In the genomic region with DNA sequence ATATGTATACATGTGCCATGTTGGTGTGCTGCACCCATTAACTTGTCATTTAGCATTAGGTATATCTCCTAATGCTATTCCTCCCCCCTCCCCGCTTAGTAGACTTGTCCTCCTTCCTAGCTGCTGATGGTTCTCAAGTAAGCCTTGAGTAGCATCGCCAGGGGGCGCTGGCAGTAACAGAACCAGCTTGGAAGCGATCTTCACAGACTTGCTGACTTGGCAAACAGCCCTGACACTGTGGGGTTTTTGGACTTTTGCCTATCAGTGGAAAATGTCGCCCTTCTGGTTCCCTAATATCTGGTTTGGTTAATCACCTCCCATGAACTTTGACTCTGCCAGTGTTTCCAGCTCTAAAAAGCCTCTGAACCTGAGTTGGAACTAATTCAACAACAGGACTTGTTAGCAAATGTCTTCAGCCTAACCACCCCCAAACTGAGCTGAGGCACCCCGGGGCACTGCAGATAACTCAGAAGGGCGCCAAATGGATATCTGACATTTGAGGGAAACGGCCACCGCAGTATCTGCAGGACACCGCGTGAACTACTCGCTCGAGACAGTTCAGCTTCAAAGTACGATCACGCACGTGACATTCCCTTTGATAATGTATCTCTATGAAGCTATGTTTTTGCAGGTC, we compare ENCODE assay signal across 8 cellular contexts. TPM values are rescaled to one million over a fixed set of nuclear protein-coding genes. Genes with fewer than 3 reads are reported as not detected.
A peak's percentile ranks its signal among the peaks of the same experiment; 100 is the strongest.
DNase-seq lines count a peak whose midpoint lies in the region; ATAC-seq lines count a peak whose summit lies in the region.

No MANE protein-coding gene starts in this region.

- no peak overlapping the region for H3K18ac ChIP-seq in mesendoderm (ENCODE audit: low read length)

- no peaks in the 10 kb centered on the region for H3K27me3 Mint-ChIP-seq in effector memory CD8-positive, alpha-beta T cell

- H2BK15ac ChIP-seq in mesendoderm (replicated peaks; ENCODE audit: low read depth) = no peak overlapping the region

- H3K36me3 Mint-ChIP-seq in effector memory CD8-positive, alpha-beta T cell (ENCODE audit: insufficient read depth) = peaks cover 59% of the 10 kb centered on the region

- H4K5ac ChIP-seq in mesendoderm (ENCODE audit: low read length) = no peak overlapping the region

- no peaks in the 10 kb centered on the region for H3K9me3 Mint-ChIP-seq in effector memory CD8-positive, alpha-beta T cell

- H2BK120ac ChIP-seq in mesendoderm (ENCODE audit: low read depth, low read length) = no peak overlapping the region

- H2BK5ac ChIP-seq in mesendoderm (ENCODE audit: low read length) = no peak overlapping the region

- no peak overlapping the region for H3K4ac ChIP-seq in mesendoderm (ENCODE audit: low read depth, low read length)

- peak overlapping the region; percentile 30 for H3K9ac ChIP-seq in mesendoderm (ENCODE audit: low read length)

- no peaks in the 10 kb centered on the region for H3K79me1 ChIP-seq in mesendoderm (ENCODE audit: low read length)

- H3K4me1 ChIP-seq in mesendoderm (ENCODE audit: control insufficient read depth, low read depth, low read length) = no peaks in the 10 kb centered on the region

- H3K36me3 ChIP-seq in mesendoderm (ENCODE audit: control insufficient read depth, insufficient read depth, low read length) = no peaks in the 10 kb centered on the region

- H3K27me3 ChIP-seq in mesendoderm (ENCODE audit: insufficient read depth, low read length, poor library complexity) = no peaks in the 10 kb centered on the region

- peak; percentile 92 for DNase-seq in CMK (ENCODE audit: low read depth)
- peak; percentile 87 for DNase-seq in HuH-7 (ENCODE audit: low spot score)
- DNase-seq in NOMO-1 treated with DMSO at 0.1 percent for 48 hours (lab: John Stamatoyannopoulos, UW; ENCODE audit: unreplicated experiment) = peak; percentile 80
- peak; percentile 95 for DNase-seq in activated CD8-positive, alpha-beta memory T cell treated with anti-CD3 and anti-CD28 coated beads for 24 hours
- peak; percentile 85 to 88 (median 86) for DNase-seq in effector memory CD8-positive, alpha-beta T cell
- peak; percentile 96 for DNase-seq in mesendoderm
- DNase-seq in stimulated activated CD8-positive, alpha-beta memory T cell treated with anti-CD3 and anti-CD28 coated beads, Interleukin-15, amount 100 ng/mL, for 1 hour (ENCODE audit: low read depth) = peak; percentile 79

- no peak overlapping the region for H3K23ac ChIP-seq in mesendoderm (ENCODE audit: low read length)

- H2AK5ac ChIP-seq in mesendoderm (ENCODE audit: low read length) = no peak overlapping the region

- no peak overlapping the region for H3K4me3 ChIP-seq in mesendoderm (ENCODE audit: low read length)

- H3K4me1 Mint-ChIP-seq in effector memory CD8-positive, alpha-beta T cell (ENCODE audit: low read depth in 2 of 2) = peaks cover 7 to 9% of the 10 kb centered on the region in 2 donors

- ATAC-seq in effector memory CD8-positive, alpha-beta T cell (replicated peaks) = peak; percentile 98
- no peak for ATAC-seq in GM21367 (IDR thresholded peaks at IDR 0.05; ENCODE audit: unreplicated experiment)

- H3K4me3 Mint-ChIP-seq in effector memory CD8-positive, alpha-beta T cell = no peak overlapping the region

- H3K56ac ChIP-seq in mesendoderm (ENCODE audit: low read length) = no peak overlapping the region

- WGBS in mesendoderm (ENCODE audit: extremely low coverage, insufficient coverage, low lambda C conversion rate) = no CpG with 5 or more reads among the region's 16 CpGs

- H4K8ac ChIP-seq in mesendoderm (ENCODE audit: low read depth, low read length) = no peak overlapping the region

- H3K27ac ChIP-seq in mesendoderm (ENCODE audit: low read depth, low read length) = no peak overlapping the region

- no peaks in the 10 kb centered on the region for H3K79me2 ChIP-seq in mesendoderm (ENCODE audit: control insufficient read depth, insufficient read depth, low read length)

- no peak overlapping the region for H3K27ac Mint-ChIP-seq in effector memory CD8-positive, alpha-beta T cell

- no peak overlapping the region for H3K4me2 ChIP-seq in mesendoderm (ENCODE audit: low read length)

RNA-seq across cellular contexts. Expression of a gene that starts 15.4 kb away (rescaled TPM):
- not detected for polyA plus RNA-seq in mesendoderm (2013, experiment 1 of 2)
- polyA plus RNA-seq in mesendoderm (2013, experiment 2 of 2) = not detected

RNA-seq across cellular contexts. Expression of a gene that starts 39.5 kb away (rescaled TPM):
- 1.6 TPM for polyA plus RNA-seq in mesendoderm (2013, experiment 1 of 2)
- 2.0 TPM for polyA plus RNA-seq in mesendoderm (2013, experiment 2 of 2)

RNA-seq across cellular contexts. Expression of a gene that starts 55.6 kb away (rescaled TPM):
- 3.0 TPM for polyA plus RNA-seq in mesendoderm (2013, experiment 1 of 2)
- 3.6 TPM for polyA plus RNA-seq in mesendoderm (2013, experiment 2 of 2)
